8 cellular contexts compared by ENCODE assay signal in genomic region chr2:42568431-42569115, GRCh38. TPM values are rescaled to one million over a fixed set of nuclear protein-coding genes. Genes with fewer than 3 reads are reported as not detected.
DNase-seq lines count a peak whose midpoint lies in the region; ATAC-seq and TF ChIP-seq lines count a peak whose summit lies in the region.

Gene MTA3, plus strand, starts transcription at chr2:42568632. Its CDS starts 114 bp downstream, at chr2:42568746.

- H3K4me3 Mint-ChIP-seq in activated CD4-positive, alpha-beta memory T cell treated with anti-CD3 and anti-CD28 coated beads, Interleukin-2, amount 10 ng/mL, durations not matched to agents 7 days and 5 days = peak within 1 kb of the TSS; percentile 83
- peak within 1 kb of the TSS; percentile 93 for H3K4me3 Mint-ChIP-seq in memory B cell

- ATAC-seq in GM21367 (IDR thresholded peaks at IDR 0.05; ENCODE audit: unreplicated experiment) (peak; percentile 4), memory B cell (ENCODE audit: low read depth) (peak; percentile 64), GM21390 (IDR thresholded peaks at IDR 0.05; ENCODE audit: unreplicated experiment) (no peak)

- CTCF ChIA-PET in activated CD4-positive, alpha-beta memory T cell treated with anti-CD3 and anti-CD28 coated beads, Interleukin-2, amount 10 ng/mL, durations not matched to agents 7 days and 5 days (lab: Charles Lee) = interaction anchor here (0.7 to 1.1 kb wide), 2 partner anchors 94 to 95 kb away, joined by 3 read pairs; no protein-coding TSS in a partner anchor

- 0% methylated on average over 56 to 58 of the region's 67 CpGs for WGBS in ectodermal cell, 2 experiments

- peak within 1 kb of the TSS; percentile 78 for H3K27ac Mint-ChIP-seq in activated CD4-positive, alpha-beta memory T cell treated with anti-CD3 and anti-CD28 coated beads, Interleukin-2, amount 10 ng/mL, durations not matched to agents 7 days and 5 days
- H3K27ac Mint-ChIP-seq in memory B cell = peak within 1 kb of the TSS; percentile 92

- POLR2A ChIA-PET in activated CD4-positive, alpha-beta memory T cell treated with anti-CD3 and anti-CD28 coated beads, Interleukin-2, amount 10 ng/mL, durations not matched to agents 7 days and 5 days (lab: Charles Lee) = no interaction called here

- H3K27ac ChIP-seq in ectodermal cell (ENCODE audit: insufficient read depth, low read depth, low read length, poor library complexity, severe bottlenecking) = peak within 1 kb of the TSS; percentile 74

- peaks cover 11% of the 10 kb centered on the region for H3K4me1 Mint-ChIP-seq in activated CD4-positive, alpha-beta memory T cell treated with anti-CD3 and anti-CD28 coated beads, Interleukin-2, amount 10 ng/mL, durations not matched to agents 7 days and 5 days
- H3K4me1 Mint-ChIP-seq in memory B cell = peaks cover 27% of the 10 kb centered on the region

- DNase-seq in BE2C (peak; percentile 75), NCI-H1105 treated with DMSO at 0.1 percent for 48 hours (lab: John Stamatoyannopoulos, UW) (peak; percentile 30), memory B cell (ENCODE audit: low spot score in 2 of 2) (peak; percentile 48 to 63)
- peak; percentile 71 for DNase-seq in activated CD4-positive, alpha-beta memory T cell treated with anti-CD3 and anti-CD28 coated beads, Interleukin-2, amount 10 ng/mL, durations not matched to agents 7 days and 5 days
- peak; percentile 17 to 52 (median 30) for DNase-seq in stimulated activated CD4-positive, alpha-beta T cell treated with anti-CD3 and anti-CD28 coated beads, TNF-alpha, amount 100 ng/mL, for 48 hours (ENCODE audit: low read depth in 3 of 3)

- H3K27me3 Mint-ChIP-seq in activated CD4-positive, alpha-beta memory T cell treated with anti-CD3 and anti-CD28 coated beads, Interleukin-2, amount 10 ng/mL, durations not matched to agents 7 days and 5 days = peaks cover 3% of the 10 kb centered on the region
- no peaks in the 10 kb centered on the region for H3K27me3 Mint-ChIP-seq in memory B cell

- H3K4me1 ChIP-seq in BE2C (no peaks in the 10 kb centered on the region), ectodermal cell (ENCODE audit: control insufficient read depth, insufficient read depth, low read length) (peaks cover 14% of the 10 kb centered on the region)

- no peaks in the 10 kb centered on the region for H3K27me3 ChIP-seq in BE2C
- H3K27me3 ChIP-seq in ectodermal cell (ENCODE audit: control insufficient read depth, insufficient read depth, low read length, poor library complexity, severe bottlenecking) = no peaks in the 10 kb centered on the region

- H3K4me3 ChIP-seq in BE2C (ENCODE audit: low read depth, low read length) (peak within 1 kb of the TSS; percentile 64), ectodermal cell (ENCODE audit: insufficient read depth, low read depth, low read length) (peak within 1 kb of the TSS; percentile 76)

- peaks cover 12% of the 10 kb centered on the region for H3K36me3 Mint-ChIP-seq in activated CD4-positive, alpha-beta memory T cell treated with anti-CD3 and anti-CD28 coated beads, Interleukin-2, amount 10 ng/mL, durations not matched to agents 7 days and 5 days (ENCODE audit: low read depth)
- peaks cover 2% of the 10 kb centered on the region for H3K36me3 Mint-ChIP-seq in memory B cell

- peaks cover 15% of the 10 kb centered on the region for H3K36me3 ChIP-seq in BE2C
- no peaks in the 10 kb centered on the region for H3K36me3 ChIP-seq in ectodermal cell (ENCODE audit: control insufficient read depth, insufficient read depth, low read length)

- H3K9me3 ChIP-seq in BE2C = no peaks in the 10 kb centered on the region
- H3K9me3 ChIP-seq in ectodermal cell (ENCODE audit: control insufficient read depth, low read length) = no peaks in the 10 kb centered on the region

- no peaks in the 10 kb centered on the region for H3K9me3 Mint-ChIP-seq in activated CD4-positive, alpha-beta memory T cell treated with anti-CD3 and anti-CD28 coated beads, Interleukin-2, amount 10 ng/mL, durations not matched to agents 7 days and 5 days
- no peaks in the 10 kb centered on the region for H3K9me3 Mint-ChIP-seq in memory B cell

- TF ChIP-seq CTCF in BE2C (IDR thresholded peaks at IDR 0.05; ENCODE audit: low read depth, low read length) = no peak

RNA-seq across cellular contexts. Expression of gene MTA3, which starts in this region (rescaled TPM):
- 25.1 TPM for polyA plus RNA-seq in BE2C (2012; ENCODE audit: insufficient read depth, insufficient read length, low read depth)
- total RNA-seq in activated CD4-positive, alpha-beta memory T cell treated with anti-CD3 and anti-CD28 coated beads, Interleukin-2, amount 10 ng/mL, durations not matched to agents 7 days and 5 days = 10 to 100 TPM; 20.9 to 21.5 TPM
- 99.7 TPM for polyA plus RNA-seq in ectodermal cell (2013, experiment 1 of 4)
- polyA plus RNA-seq in ectodermal cell (2013, experiment 2 of 4) = 112 TPM
- 76.0 TPM for polyA plus RNA-seq in ectodermal cell (2013, experiment 3 of 4)
- 91.8 TPM for polyA plus RNA-seq in ectodermal cell (2013, experiment 4 of 4)
